ENCODE assay signal across 20 cellular contexts in the genomic region with DNA sequence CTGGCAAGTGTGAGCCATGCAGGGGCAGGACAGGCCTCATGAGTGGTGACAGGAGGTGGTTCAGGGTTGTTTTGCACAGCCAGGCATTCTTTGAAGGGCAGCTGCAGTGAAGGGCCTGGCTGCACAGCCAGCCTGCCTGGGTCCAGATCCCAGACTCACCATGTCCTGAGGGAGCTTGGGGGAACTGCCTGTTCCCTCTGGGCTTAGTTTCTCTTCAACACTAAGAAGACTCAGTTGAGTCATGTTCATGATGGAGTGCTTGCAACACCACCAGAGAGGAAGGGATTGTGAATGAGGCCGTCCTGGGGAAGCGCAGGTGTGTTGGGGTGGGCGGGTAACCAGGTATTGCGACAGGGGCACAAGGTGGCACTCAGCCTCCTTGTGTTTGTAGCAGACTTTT.
DNase-seq lines count a peak whose midpoint lies in the region; ATAC-seq and TF ChIP-seq lines count a peak whose summit lies in the region.
"Had no signal": no experiment of that assay in that cellular context is flagged by ENCODE, and none has a peak within 500 bp of the region (broad histone marks: within the 10 kb centered on the region; RNA-seq: fewer than 3 reads in every experiment).

No MANE protein-coding gene starts in this region.

- 0 out of 2 replicates have a peak, but pooled peaks cover 9% of the 10 kb centered on the region for H4K20me1 ChIP-seq in BLaER1

- H3K9ac ChIP-seq in BLaER1, result 0 out of 2 replicates have a peak overlapping the region, but pooled peaks have one; percentile 3

- peaks cover 2 to 8% of the 10 kb centered on the region in 2 donors for H3K36me3 Mint-ChIP-seq in CD14-positive monocyte
- H3K36me3 Mint-ChIP-seq: activated naive CD4-positive, alpha-beta T cell treated with anti-CD3 and anti-CD28 coated beads, Interleukin-2, amount 50 U/mL, for 24 hours; IgD-negative memory B cell had no signal

- no peaks in the 10 kb centered on the region for H3K9me3 Mint-ChIP-seq in CD14-positive monocyte
- H3K9me3 Mint-ChIP-seq: activated naive CD4-positive, alpha-beta T cell treated with anti-CD3 and anti-CD28 coated beads, Interleukin-2, amount 50 U/mL, for 24 hours; H9; IgD-negative memory B cell had no signal

- H3K4me3 Mint-ChIP-seq in CD14-positive monocyte, result no peak overlapping the region
- H3K4me3 Mint-ChIP-seq: activated naive CD4-positive, alpha-beta T cell treated with anti-CD3 and anti-CD28 coated beads, Interleukin-2, amount 50 U/mL, for 24 hours; B cell; H9 had no signal

- peaks cover 29% of the 10 kb centered on the region for H3K36me3 ChIP-seq in BLaER1
- H3K36me3 ChIP-seq in RWPE2 (ENCODE audit: low read depth), result peaks cover 26% of the 10 kb centered on the region
- H3K36me3 ChIP-seq: WERI-Rb-1 had no signal

- ATAC-seq in RWPE2 (ENCODE audit: low read depth), result peak; percentile 82
- ATAC-seq: GM12878, left lobe of liver had no signal

- H3K27ac Mint-ChIP-seq in CD14-positive monocyte, result peak overlapping the region; percentile 63 to 86 (median 71)
- H3K27ac Mint-ChIP-seq: activated naive CD4-positive, alpha-beta T cell treated with anti-CD3 and anti-CD28 coated beads, Interleukin-2, amount 50 U/mL, for 24 hours; B cell; H9 had no signal

- peak overlapping the region; percentile 74 for H3K4me2 ChIP-seq in BLaER1

- no peak for TF ChIP-seq CTCF in CD14-positive monocyte (IDR thresholded peaks at IDR 0.05)
- TF ChIP-seq CTCF in RWPE2 (IDR thresholded peaks at IDR 0.05; ENCODE audit: poor library complexity, severe bottlenecking), result no peak

- no peak for DNase-seq in CD14-positive monocyte (ENCODE audit: low spot score)
- DNase-seq in RWPE2 (ENCODE audit: low spot score), result peak; percentile 92
- peak; percentile 61 for DNase-seq in myocyte (ENCODE audit: low read depth)
- no peak for DNase-seq in activated gamma-delta T cell treated with Interleukin-2 at 50 U/mL for 16 hours
- no peak for DNase-seq in DMS153 (lab: John Stamatoyannopoulos, UW)
- DNase-seq in dermis blood vessel endothelial cell, result no peak
- DNase-seq: activated CD4-positive, alpha-beta T cell treated with anti-CD3 and anti-CD28 coated beads, Interleukin-2, amount 50 U/mL, for 4 hours; activated T-cell treated with anti-CD3 and anti-CD28 coated beads, Interleukin-2, amount 50 U/mL, for 1 hour; GDM1; RPMI8226; stimulated activated CD4-positive, alpha-beta T cell treated with anti-CD3 and anti-CD28 coated beads, Interleukin-4, amount 100 ng/mL, for 4 hours; WERI-Rb-1 had no signal

- intact Hi-C loops in CD14-positive monocyte (cut with micrococcal nuclease), result no loop called here

- H3K4me1 Mint-ChIP-seq in CD14-positive monocyte, result peaks cover 56% of the 10 kb centered on the region

- peak overlapping the region; percentile 69 for H3K27ac ChIP-seq in BLaER1
- peak overlapping the region; percentile 57 for H3K27ac ChIP-seq in RWPE2 (ENCODE audit: poor library complexity, severe bottlenecking)
- H3K27ac ChIP-seq: WERI-Rb-1 had no signal

- H3K4me3 ChIP-seq in BLaER1 (no peak overlapping the region), RWPE2 (ENCODE audit: severe bottlenecking) (no peak overlapping the region)
- H3K4me3 ChIP-seq: GM12878, skin epidermis had no signal

- H3K27me3 ChIP-seq in BLaER1 (no peaks in the 10 kb centered on the region), RWPE2 (ENCODE audit: insufficient read depth, poor library complexity, severe bottlenecking) (no peaks in the 10 kb centered on the region)

- H3K9me3 ChIP-seq in BLaER1 (peaks cover 15% of the 10 kb centered on the region), RWPE2 (ENCODE audit: severe bottlenecking) (no peaks in the 10 kb centered on the region)

- no peaks in the 10 kb centered on the region for H3K27me3 Mint-ChIP-seq in CD14-positive monocyte (ENCODE audit: low read depth in 3 of 3)
- H3K27me3 Mint-ChIP-seq: activated naive CD4-positive, alpha-beta T cell treated with anti-CD3 and anti-CD28 coated beads, Interleukin-2, amount 50 U/mL, for 24 hours had no signal

- H3K4me1 ChIP-seq in BLaER1 (peaks cover 88% of the 10 kb centered on the region), RWPE2 (ENCODE audit: insufficient read depth, poor library complexity, severe bottlenecking) (peaks cover 37% of the 10 kb centered on the region)

Comparison
In these comparisons a context has a peak if more than half of its experiments do, and no peak if none do; other contexts are left out.
1. DNase-seq: peak in RWPE2 (single experiment) and myocyte (single experiment); none in CD14-positive monocyte (single experiment), activated gamma-delta T cell treated with Interleukin-2 at 50 U/mL for 16 hours (single experiment), DMS153 (single experiment) and dermis blood vessel endothelial cell (single experiment).